Comparison of ENCODE assay signal across 15 cellular contexts in genomic region chr14:103127861-103128598, GRCh38. TPM values are rescaled to one million over a fixed set of nuclear protein-coding genes. Genes with fewer than 3 reads are reported as not detected.
DNase-seq lines count a peak whose midpoint lies in the region; ATAC-seq, FAIRE-seq and TF ChIP-seq lines count a peak whose summit lies in the region.
"Had no signal": no experiment of that assay in that cellular context is flagged by ENCODE, and none has a peak within 500 bp of the region (broad histone marks: within the 10 kb centered on the region; RNA-seq: fewer than 3 reads in every experiment).

No MANE protein-coding gene starts in this region.

- H3K4me2 ChIP-seq in astrocyte (ENCODE audit: low read length), result peak overlapping the region; percentile 78

- no peaks in the 10 kb centered on the region for H3K79me2 ChIP-seq in astrocyte (ENCODE audit: insufficient read depth, low read length)

- H3K36me3 ChIP-seq in HEK293 (ENCODE audit: control insufficient read depth in 2 of 2, insufficient read depth in 1 of 2, low read length in 2 of 2) (peaks cover 0 to 8% of the 10 kb centered on the region in 2 experiments; a peak in 1 of 3 replicates), astrocyte (ENCODE audit: insufficient read depth, low read length) (no peaks in the 10 kb centered on the region), lower lobe of right lung (peaks cover 53% of the 10 kb centered on the region), thyroid gland (no peaks in the 10 kb centered on the region), ascending aorta (no peaks in the 10 kb centered on the region)

- peak overlapping the region; percentile 26 for H3K27ac Mint-ChIP-seq in astrocyte (ENCODE audit: unreplicated experiment)
- H3K27ac Mint-ChIP-seq: CD4-positive, alpha-beta T cell had no signal

- H3K4me3 ChIP-seq in HEK293 (ENCODE audit: low read depth, low read length) (no peak overlapping the region), astrocyte (ENCODE audit: insufficient read depth, low read depth, low read length) (no peak overlapping the region), lower lobe of right lung (no peak overlapping the region), thyroid gland (replicated peaks in 1 of 3) (no peak overlapping the region), ascending aorta (no peak overlapping the region)

- H3K9me3 ChIP-seq in HEK293 (ENCODE audit: control insufficient read depth, insufficient read depth, low read depth, low read length), result no peaks in the 10 kb centered on the region
- no peaks in the 10 kb centered on the region for H3K9me3 ChIP-seq in astrocyte (ENCODE audit: insufficient read depth, low read depth, low read length)
- no peaks in the 10 kb centered on the region for H3K9me3 ChIP-seq in lower lobe of right lung
- no peaks in the 10 kb centered on the region for H3K9me3 ChIP-seq in thyroid gland
- no peaks in the 10 kb centered on the region for H3K9me3 ChIP-seq in ascending aorta
- H3K9me3 ChIP-seq: upper lobe of left lung had no signal

- no peaks in the 10 kb centered on the region for H3K9me3 Mint-ChIP-seq in astrocyte (ENCODE audit: unreplicated experiment)
- H3K9me3 Mint-ChIP-seq: CD4-positive, alpha-beta T cell had no signal

- POLR2A ChIA-PET in HEK293 (lab: Yijun Ruan, JAX), result no interaction called here

- no peaks in the 10 kb centered on the region for H3K27me3 ChIP-seq in astrocyte (ENCODE audit: insufficient read depth, low read length)
- H3K27me3 ChIP-seq in lower lobe of right lung (ENCODE audit: low read depth), result no peaks in the 10 kb centered on the region
- no peaks in the 10 kb centered on the region for H3K27me3 ChIP-seq in thyroid gland
- H3K27me3 ChIP-seq in ascending aorta, result no peaks in the 10 kb centered on the region
- H3K27me3 ChIP-seq: upper lobe of left lung had no signal

- no peak for ATAC-seq in lower lobe of right lung

- H4K20me1 ChIP-seq in astrocyte (ENCODE audit: insufficient read depth, low read length), result peaks cover 65% of the 10 kb centered on the region

- peaks cover 27% of the 10 kb centered on the region for H3K27me3 Mint-ChIP-seq in astrocyte (ENCODE audit: low read depth, unreplicated experiment)

- H3K27ac ChIP-seq in HEK293 (ENCODE audit: extremely low read depth, low read depth, low read length) (no peak overlapping the region), astrocyte (ENCODE audit: low read depth, low read length) (no peak overlapping the region), lower lobe of right lung (no peak overlapping the region), thyroid gland (peak overlapping the region in 2 of 3 donors; percentile 46 to 91), ascending aorta (no peak overlapping the region)

- H3K9ac ChIP-seq in astrocyte (ENCODE audit: low read length), result no peak overlapping the region

- peaks cover 14% of the 10 kb centered on the region for H3K36me3 Mint-ChIP-seq in astrocyte (ENCODE audit: low read depth, unreplicated experiment)

- H3K4me3 Mint-ChIP-seq in astrocyte (ENCODE audit: unreplicated experiment), result peak overlapping the region; percentile 20
- H3K4me3 Mint-ChIP-seq: CD4-positive, alpha-beta T cell had no signal

- H2AFZ ChIP-seq in astrocyte (ENCODE audit: low read depth, low read length), result no peak overlapping the region

- intact Hi-C loops in lower lobe of right lung (cut with DNase I) (no loop called here), thyroid gland (cut with DNase I) (no loop called here), ascending aorta (cut with DNase I) (no loop called here)

- H3K4me1 ChIP-seq in HEK293 (ENCODE audit: control insufficient read depth, insufficient read depth, low read length), result peaks cover 8% of the 10 kb centered on the region; the same call in 1 of the 2 replicates
- H3K4me1 ChIP-seq in astrocyte (ENCODE audit: insufficient read depth, low read length), result peaks cover 28% of the 10 kb centered on the region
- peaks cover 69% of the 10 kb centered on the region for H3K4me1 ChIP-seq in lower lobe of right lung
- peaks cover 66 to 93% of the 10 kb centered on the region in 2 donors for H3K4me1 ChIP-seq in thyroid gland
- H3K4me1 ChIP-seq in ascending aorta, result peaks cover 0 to 13% of the 10 kb centered on the region in 2 donors

- TF ChIP-seq CTCF in HEK293 (tag by site-specific recombination; IDR thresholded peaks at IDR 0.05) (no peak), astrocyte (IDR thresholded peaks at IDR 0.05; ENCODE audit: insufficient read depth, low read depth, low read length) (no peak), lower lobe of right lung (IDR thresholded peaks at IDR 0.05) (no peak), thyroid gland (IDR thresholded peaks at IDR 0.05) (no peak), ascending aorta (IDR thresholded peaks at IDR 0.05) (no peak)

- peaks cover 17% of the 10 kb centered on the region for H3K4me1 Mint-ChIP-seq in astrocyte (ENCODE audit: low read depth, unreplicated experiment)

- WGBS in thyroid gland, 2 donors, result 91 to 99% methylated on average over 7 to 14 of the region's 16 CpGs

- TF ChIP-seq POLR2A in thyroid gland (IDR thresholded peaks at IDR 0.05), result no peak

- no peak for FAIRE-seq in astrocyte (lab: Jason Lieb, UNC)

- no peak for DNase-seq in astrocyte (ENCODE audit: low read depth)
- peak; percentile 43 for DNase-seq in lower lobe of right lung
- DNase-seq in thyroid gland, result no peak
- no peak for DNase-seq in ascending aorta (ENCODE audit: low spot score in 2 of 2)
- DNase-seq in kidney glomerular epithelial cell (lab: John Stamatoyannopoulos, UW), result no peak
- DNase-seq in hepatic stellate cell (ENCODE audit: low spot score), result no peak
- DNase-seq: activated CD4-positive, alpha-beta T cell treated with anti-CD3 and anti-CD28 coated beads for 1 hour; CD4-positive, alpha-beta T cell; NCI-H1436 treated with DMSO at 0.1 percent for 48 hours; upper lobe of left lung had no signal

- CTCF ChIA-PET in HEK293 (lab: Yijun Ruan, JAX), result interaction anchor here (3.2 kb wide), 1 partner anchor 23 kb away, joined by 19 read pairs; no protein-coding TSS in a partner anchor

TF ChIP-seq in HEK293, 187 proteins besides CTCF, POLR2A, EP300 and RAD21:
- no peak for TF ChIP-seq OSR2 (tag by site-specific recombination; IDR thresholded peaks at IDR 0.05)
- TF ChIP-seq ZIC2 (tag by site-specific recombination; IDR thresholded peaks at IDR 0.05), result peak; percentile 46

RNA-seq across cellular contexts. Expression of gene TNFAIP2, which starts 4.8 kb away (rescaled TPM):
- total RNA-seq in astrocyte (24.9 and 29.5 TPM in 2 replicates), lower lobe of right lung (254 TPM), thyroid gland (10 to 100 TPM; 28.6 to 37.2 (median 31.2) TPM), ascending aorta (133 TPM)

RNA-seq across cellular contexts. Expression of gene EXOC3L4, which starts 33.5 kb away (rescaled TPM):
- not detected in 2 replicates for total RNA-seq in astrocyte
- total RNA-seq in lower lobe of right lung, result 3.6 TPM
- total RNA-seq in thyroid gland, result under 1 TPM in 2 of 4 donors, not detected in 2; 0.44 to 0.78 TPM
- total RNA-seq in ascending aorta, result not detected
- total RNA-seq: CD4-positive, alpha-beta T cell; dermis blood vessel endothelial cell; pulmonary artery endothelial cell; RPMI7951; T-helper 1 cell treated with Interleukin-12 subunit alpha and Interleukin-12 subunit beta and Interleukin-4 antibody, amounts not matched to agents 30 ng/mL and 1 ng/mL, for 36 hours had no signal

RNA-seq across cellular contexts. Expression of gene LBHD2, which starts 44.0 kb away (rescaled TPM):
- total RNA-seq in astrocyte, result not detected in 2 replicates
- total RNA-seq in lower lobe of right lung, result not detected
- total RNA-seq in thyroid gland, result not detected
- total RNA-seq in ascending aorta, result not detected
- total RNA-seq: CD4-positive, alpha-beta T cell; dermis blood vessel endothelial cell; pulmonary artery endothelial cell; RPMI7951; T-helper 1 cell treated with Interleukin-12 subunit alpha and Interleukin-12 subunit beta and Interleukin-4 antibody, amounts not matched to agents 30 ng/mL and 1 ng/mL, for 36 hours; upper lobe of left lung had no signal

Comparison
In these comparisons a context has a peak if more than half of its experiments do, and no peak if none do; other contexts are left out.
1. H3K27ac ChIP-seq: peak in thyroid gland (2 of 3); none in HEK293 (single experiment), astrocyte (single experiment), lower lobe of right lung (single experiment) and ascending aorta (0 of 2).